In the genomic region with DNA sequence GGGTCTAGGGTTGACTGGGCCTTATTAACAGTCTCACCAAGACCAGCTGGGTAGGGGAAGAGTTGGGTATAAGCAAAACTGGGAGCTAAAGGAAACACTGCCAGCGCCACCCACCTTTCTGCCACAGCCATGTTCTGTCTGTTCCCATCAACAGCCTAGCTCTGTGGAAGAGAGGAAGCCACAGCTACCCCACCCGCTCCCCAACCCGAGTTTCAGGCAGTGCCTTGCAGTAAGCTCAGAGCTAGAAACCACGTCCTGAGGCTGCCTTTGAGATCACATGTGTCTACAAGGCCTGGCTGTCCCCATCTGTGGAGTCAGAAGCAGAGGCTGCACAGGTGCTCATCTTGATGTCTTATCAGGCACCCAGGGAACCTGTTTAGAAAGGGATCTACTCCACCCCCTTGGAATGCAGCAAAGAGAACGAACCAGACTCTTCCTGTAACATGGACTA, we compare ENCODE assay signal across 10 cellular contexts. TPM values are rescaled to one million over a fixed set of nuclear protein-coding genes. Genes with fewer than 3 reads are reported as not detected.
DNase-seq lines count a peak whose midpoint lies in the region; ATAC-seq and TF ChIP-seq lines count a peak whose summit lies in the region.
"Had no signal": no experiment of that assay in that cellular context is flagged by ENCODE, and none has a peak within 500 bp of the region (broad histone marks: within the 10 kb centered on the region; RNA-seq: fewer than 3 reads in every experiment).

No MANE protein-coding gene starts in this region.

- H3K4me3 ChIP-seq in CD4-positive, CD25-positive, alpha-beta regulatory T cell (ENCODE audit: low read depth, low read length), result no peak overlapping the region
- H3K4me3 ChIP-seq: tibial artery had no signal

- peak; percentile 72 to 80 for ATAC-seq in CD4-positive, CD25-positive, alpha-beta regulatory T cell (ENCODE audit: low read depth in 2 of 2)
- ATAC-seq in naive B cell (ENCODE audit: low read depth in 2 of 2), result peak in 1 of 2 donors; percentile 27

- H3K9me3 Mint-ChIP-seq in CD4-positive, CD25-positive, alpha-beta regulatory T cell, result no peaks in the 10 kb centered on the region
- no peaks in the 10 kb centered on the region for H3K9me3 Mint-ChIP-seq in activated naive CD8-positive, alpha-beta T cell treated with anti-CD3 and anti-CD28 coated beads for 36 hours
- H3K9me3 Mint-ChIP-seq in naive B cell, result peaks cover 0 to 1% (median 0%) of the 10 kb centered on the region in 7 donors

- peak overlapping the region in 2 of 4 donors; percentile 37 to 59 for H3K4me3 Mint-ChIP-seq in CD4-positive, CD25-positive, alpha-beta regulatory T cell
- no peak overlapping the region for H3K4me3 Mint-ChIP-seq in activated naive CD8-positive, alpha-beta T cell treated with anti-CD3 and anti-CD28 coated beads for 36 hours
- H3K4me3 Mint-ChIP-seq in naive B cell, result peak overlapping the region in 1 of 8 donors; percentile 15

- H3K27me3 Mint-ChIP-seq in CD4-positive, CD25-positive, alpha-beta regulatory T cell, result no peaks in the 10 kb centered on the region
- H3K27me3 Mint-ChIP-seq in activated naive CD8-positive, alpha-beta T cell treated with anti-CD3 and anti-CD28 coated beads for 36 hours, result peaks cover 3% of the 10 kb centered on the region
- no peaks in the 10 kb centered on the region for H3K27me3 Mint-ChIP-seq in naive B cell

- H3K27ac Mint-ChIP-seq in CD4-positive, CD25-positive, alpha-beta regulatory T cell, result peak overlapping the region; percentile 20 to 62 (median 52)
- peak overlapping the region; percentile 67 for H3K27ac Mint-ChIP-seq in activated naive CD8-positive, alpha-beta T cell treated with anti-CD3 and anti-CD28 coated beads for 36 hours
- peak overlapping the region in 4 of 6 donors; percentile 18 to 76 (median 39) for H3K27ac Mint-ChIP-seq in naive B cell

- peak in 2 of 3 donors; percentile 57 to 90 for DNase-seq in CD4-positive, CD25-positive, alpha-beta regulatory T cell
- DNase-seq in NAMALWA (ENCODE audit: low spot score), result peak; percentile 41
- peak; percentile 31 for DNase-seq in activated naive CD8-positive, alpha-beta T cell treated with anti-CD3 and anti-CD28 coated beads for 36 hours
- DNase-seq in naive B cell, result no peak
- DNase-seq in NCI-H2029 treated with DMSO at 0.1 percent for 48 hours (lab: John Stamatoyannopoulos, UW), result no peak
- no peak for DNase-seq in NCI-H510A treated with DMSO at 0.1 percent for 48 hours (lab: John Stamatoyannopoulos, UW)
- DNase-seq in GM10266 (ENCODE audit: extremely low spot score), result no peak
- DNase-seq in T1000 (lab: John Stamatoyannopoulos, UW), result no peak
- DNase-seq: mammary epithelial cell had no signal

- peaks cover 57% of the 10 kb centered on the region for H3K36me3 ChIP-seq in CD4-positive, CD25-positive, alpha-beta regulatory T cell (ENCODE audit: control insufficient read depth, insufficient read depth, low read length)

- H3K27ac ChIP-seq in CD4-positive, CD25-positive, alpha-beta regulatory T cell (ENCODE audit: insufficient read depth, low read length, poor library complexity, severe bottlenecking), result peak overlapping the region; percentile 49

- TF ChIP-seq CTCF in GM10266 (IDR thresholded peaks at IDR 0.05; ENCODE audit: control insufficient read depth, insufficient read depth, low read depth, missing control alignments), result no peak

- H3K4me1 Mint-ChIP-seq in CD4-positive, CD25-positive, alpha-beta regulatory T cell, result peaks cover 12 to 42% (median 34%) of the 10 kb centered on the region in 4 donors
- peaks cover 28% of the 10 kb centered on the region for H3K4me1 Mint-ChIP-seq in activated naive CD8-positive, alpha-beta T cell treated with anti-CD3 and anti-CD28 coated beads for 36 hours
- H3K4me1 Mint-ChIP-seq in naive B cell, result peaks cover 11 to 16% (median 14%) of the 10 kb centered on the region in 3 donors

- no peaks in the 10 kb centered on the region for H3K9me3 ChIP-seq in CD4-positive, CD25-positive, alpha-beta regulatory T cell (ENCODE audit: control insufficient read depth in 2 of 2, low read length in 2 of 2)
- H3K9me3 ChIP-seq: tibial artery had no signal

- H3K27me3 ChIP-seq in CD4-positive, CD25-positive, alpha-beta regulatory T cell (ENCODE audit: control insufficient read depth, insufficient read depth, low read length), result no peaks in the 10 kb centered on the region
- H3K27me3 ChIP-seq: tibial artery had no signal

- H3K36me3 Mint-ChIP-seq in CD4-positive, CD25-positive, alpha-beta regulatory T cell, result peaks cover 37% of the 10 kb centered on the region
- H3K36me3 Mint-ChIP-seq in activated naive CD8-positive, alpha-beta T cell treated with anti-CD3 and anti-CD28 coated beads for 36 hours, result peaks cover 18% of the 10 kb centered on the region
- H3K36me3 Mint-ChIP-seq in naive B cell, result peaks cover 23 to 24% of the 10 kb centered on the region in 2 donors

- H3K4me1 ChIP-seq in CD4-positive, CD25-positive, alpha-beta regulatory T cell (ENCODE audit: control insufficient read depth, insufficient read depth, low read length, poor library complexity, severe bottlenecking), result peaks cover 28% of the 10 kb centered on the region

RNA-seq across cellular contexts. Expression of a gene that starts 15.3 kb away (rescaled TPM):
- 2,049 TPM for total RNA-seq in CD4-positive, CD25-positive, alpha-beta regulatory T cell
- polyA plus RNA-seq in CD4-positive, CD25-positive, alpha-beta regulatory T cell, result 100 to 1,000 TPM; 102 to 155 (median 130) TPM
- total RNA-seq in activated naive CD8-positive, alpha-beta T cell treated with anti-CD3 and anti-CD28 coated beads for 36 hours, result 100 to 1,000 TPM; 840 to 912 TPM
- polyA plus RNA-seq in naive B cell (ENCODE audit: low read depth in 6 of 6), result 100 to 1,000 TPM in 4 of 6 donors, 10 to 100 TPM in 2; 21.4 to 139 (median 111) TPM

RNA-seq across cellular contexts. Expression of a gene that starts 57.8 kb away (rescaled TPM):
- total RNA-seq in CD4-positive, CD25-positive, alpha-beta regulatory T cell, result 40.4 TPM
- 10 to 100 TPM; 18.3 to 25.9 (median 23.7) TPM for polyA plus RNA-seq in CD4-positive, CD25-positive, alpha-beta regulatory T cell
- 10 to 100 TPM; 31.1 to 31.8 TPM for total RNA-seq in activated naive CD8-positive, alpha-beta T cell treated with anti-CD3 and anti-CD28 coated beads for 36 hours
- polyA plus RNA-seq in naive B cell (ENCODE audit: low read depth in 6 of 6), result 10 to 100 TPM; 12.9 to 63.5 (median 42.2) TPM

Comparison
In these comparisons a context has a peak if more than half of its experiments do, and no peak if none do; other contexts are left out.
1. DNase-seq: peak in CD4-positive, CD25-positive, alpha-beta regulatory T cell (2 of 3), NAMALWA (single experiment) and activated naive CD8-positive, alpha-beta T cell treated with anti-CD3 and anti-CD28 coated beads for 36 hours (single experiment); none in naive B cell (single experiment), NCI-H2029 treated with DMSO at 0.1 percent for 48 hours (single experiment), NCI-H510A treated with DMSO at 0.1 percent for 48 hours (single experiment), GM10266 (single experiment) and T1000 (single experiment).
2. Peak in every context shown above with its lines, with median percentiles within 50 percentile points of each other: H3K27ac Mint-ChIP-seq.